ENCODE assay signal across 11 cellular contexts in the genomic region with DNA sequence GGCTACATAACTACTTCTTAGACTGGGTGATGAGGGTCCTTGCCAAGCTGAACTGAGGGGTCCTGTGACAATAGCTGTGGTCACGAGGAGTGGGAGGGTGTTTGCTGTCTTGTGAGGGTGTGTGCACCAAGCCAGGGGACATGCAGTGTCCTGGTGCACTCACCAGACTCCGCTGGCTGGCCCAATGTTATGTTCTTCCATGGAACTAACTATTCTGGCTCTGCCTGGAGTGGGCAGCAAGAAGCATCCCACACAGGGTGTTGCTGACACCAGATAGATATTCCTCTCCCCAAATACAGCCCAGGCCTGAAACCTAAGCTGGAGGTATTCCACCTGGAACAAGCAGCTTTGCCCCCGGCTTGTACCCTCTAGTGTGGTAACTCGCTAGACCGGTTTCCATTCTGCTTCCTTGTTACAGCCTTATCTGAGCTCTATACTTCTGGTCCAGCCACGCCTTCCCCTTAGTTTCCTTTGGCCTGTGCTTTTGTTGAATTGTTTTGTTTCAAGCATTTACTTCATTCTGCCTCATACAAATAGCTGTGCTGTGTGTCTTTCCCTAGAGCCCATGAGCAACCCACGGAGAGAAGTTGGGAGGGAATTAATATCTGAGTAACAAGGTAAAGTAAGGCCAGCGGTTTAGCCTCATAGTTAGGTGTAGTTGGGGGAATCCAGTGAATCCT. TPM values are rescaled to one million over a fixed set of nuclear protein-coding genes. Genes with fewer than 3 reads are reported as not detected.
DNase-seq lines count a peak whose midpoint lies in the region; ATAC-seq, FAIRE-seq and TF ChIP-seq lines count a peak whose summit lies in the region.
"Had no signal": no experiment of that assay in that cellular context is flagged by ENCODE, and none has a peak within 500 bp of the region (broad histone marks: within the 10 kb centered on the region; RNA-seq: fewer than 3 reads in every experiment).

No MANE protein-coding gene starts in this region.

- H3K27me3 ChIP-seq in H1 (replicated peaks in 1 of 4; ENCODE audit: control insufficient read depth in 3 of 4, extremely low read depth in 1 of 4, insufficient read depth in 3 of 4, low read length in 3 of 4) (no peaks in the 10 kb centered on the region), trophoblast cell (ENCODE audit: insufficient read depth, low read length) (no peaks in the 10 kb centered on the region)

- H3K23me2 ChIP-seq in H1 (ENCODE audit: low read depth, low read length): no peaks in the 10 kb centered on the region

- no peak for TF ChIP-seq RAD21 in H1 (IDR thresholded peaks at IDR 0.05 in 1 of 2, conservative IDR thresholded peaks at IDR 0.05 in 1 of 2; ENCODE audit: low read depth in 2 of 2, low read length in 2 of 2)

- H4K20me1 ChIP-seq in H1 (replicated peaks in 1 of 2; ENCODE audit: control insufficient read depth in 1 of 2, insufficient read depth in 2 of 2, low read length in 2 of 2): no peaks in the 10 kb centered on the region

- TF ChIP-seq POLR2A in H1 (IDR thresholded peaks at IDR 0.05; ENCODE audit: control extremely low read depth in 1 of 2, low read depth in 2 of 2, low read length in 2 of 2): no peak

- H2BK5ac ChIP-seq in H1 (ENCODE audit: low read depth, low read length) (no peak overlapping the region), trophoblast cell (ENCODE audit: low read depth, low read length, poor library complexity) (peak overlapping the region; percentile 80)

- peak; percentile 89 for DNase-seq in DMS153 (lab: John Stamatoyannopoulos, UW)
- peak; percentile 26 for DNase-seq in NCI-H510A (lab: John Stamatoyannopoulos, UW)
- no peak for DNase-seq in H1 (ENCODE audit: low read depth in 1 of 2, low spot score in 2 of 2)
- peak; percentile 72 to 77 for DNase-seq in trophoblast cell
- DNase-seq in stimulated activated CD4-positive, alpha-beta T cell treated with anti-CD3 and anti-CD28 coated beads, Interleukin-2, amount 100 ng/mL, for 48 hours: no peak
- no peak for DNase-seq in effector CD8-positive, alpha-beta T cell (lab: John Stamatoyannopoulos, UW)
- no peak for DNase-seq in NCI-H187 (lab: John Stamatoyannopoulos, UW)
- DNase-seq: DND-41 had no signal

- H3K79me1 ChIP-seq in H1 (ENCODE audit: low read depth, low read length) (no peaks in the 10 kb centered on the region), trophoblast cell (ENCODE audit: low read length) (peaks cover 14% of the 10 kb centered on the region)

- H3K36me3 ChIP-seq in H1 (ENCODE audit: control insufficient read depth in 2 of 4, insufficient read depth in 4 of 4, low read length in 3 of 4): no peaks in the 10 kb centered on the region
- H3K36me3 ChIP-seq in trophoblast cell (ENCODE audit: control insufficient read depth in 1 of 2, insufficient read depth in 2 of 2, low read length in 2 of 2): no peaks in the 10 kb centered on the region

- ATAC-seq in GM19463 (IDR thresholded peaks at IDR 0.05; ENCODE audit: unreplicated experiment): no peak

- H3K23ac ChIP-seq in H1 (ENCODE audit: insufficient read length) (no peak overlapping the region), trophoblast cell (ENCODE audit: low read length) (peak overlapping the region; percentile 6)

- no peak overlapping the region for H2AFZ ChIP-seq in H1 (ENCODE audit: low read length)
- peak overlapping the region; percentile 23 for H2AFZ ChIP-seq in trophoblast cell (ENCODE audit: insufficient read depth, low read length, poor library complexity)

- H3K56ac ChIP-seq in H1 (replicated peaks; ENCODE audit: insufficient read length, low read depth, low read length): no peak overlapping the region

- no peak overlapping the region for H3K14ac ChIP-seq in H1 (ENCODE audit: insufficient read length)
- H3K14ac ChIP-seq in trophoblast cell (ENCODE audit: low read length): peak overlapping the region; percentile 55

- H3K4me1 ChIP-seq in H1 (replicated peaks in 1 of 4; ENCODE audit: control insufficient read depth in 3 of 4, insufficient read depth in 4 of 4, low read length in 3 of 4) (no peaks in the 10 kb centered on the region), trophoblast cell (ENCODE audit: control insufficient read depth in 1 of 2, insufficient read depth in 2 of 2, low read length in 2 of 2) (peaks cover 14 to 18% of the 10 kb centered on the region in 2 experiments)

- H2BK12ac ChIP-seq in H1 (ENCODE audit: low read depth, low read length) (no peak overlapping the region), trophoblast cell (ENCODE audit: low read length) (peak overlapping the region; percentile 75)

- no peak overlapping the region for H3K18ac ChIP-seq in H1 (ENCODE audit: extremely low read depth, low read length)
- H3K18ac ChIP-seq in trophoblast cell (ENCODE audit: low read length): peak overlapping the region; percentile 65

- H2BK20ac ChIP-seq in H1 (ENCODE audit: low read length): peak overlapping the region; percentile 61; the same call in 1 of the 2 replicates

- H2BK15ac ChIP-seq in H1 (ENCODE audit: low read length): 0 out of 2 replicates have a peak overlapping the region, but pooled peaks have one; percentile 72

- FAIRE-seq in H1 (lab: Jason Lieb, UNC): no peak

- H4K5ac ChIP-seq in H1 (ENCODE audit: insufficient read length, low read depth, low read length): no peak overlapping the region

- H3K9ac ChIP-seq in H1 (replicated peaks in 1 of 4; ENCODE audit: extremely low read depth in 1 of 4, low read depth in 3 of 4, low read length in 3 of 4) (no peak overlapping the region), trophoblast cell (ENCODE audit: low read length) (no peak overlapping the region)

- no peak for TF ChIP-seq EP300 in H1 (IDR thresholded peaks at IDR 0.05; ENCODE audit: borderline replicate concordance in 1 of 2, low read depth in 2 of 2, low read length in 2 of 2)

- H3K9me3 ChIP-seq in H1 (ENCODE audit: insufficient read depth in 2 of 2, low read depth in 1 of 2, low read length in 1 of 2): peaks cover 3% of the 10 kb centered on the region in 2 experiments; a peak in 3 of 4 replicates
- no peaks in the 10 kb centered on the region for H3K9me3 ChIP-seq in trophoblast cell (ENCODE audit: insufficient read depth, low read depth, low read length)

- CTCF ChIA-PET in H1 (lab: Charles Lee; ENCODE audit: partially characterized antibody): interaction anchor here (0.6 to 8.2 kb wide), 38 partner anchors 9 to 336 kb away, joined by 3 to 141 read pairs (median 6); a partner anchor contains a TSS

- H4K8ac ChIP-seq in H1 (ENCODE audit: extremely low read depth, insufficient read depth, low read length) (no peak overlapping the region), trophoblast cell (ENCODE audit: low read depth, low read length) (peak overlapping the region; percentile 73)

- H3K4me3 ChIP-seq in H1 (ENCODE audit: extremely low read depth in 1 of 4, insufficient read depth in 2 of 4, low read depth in 3 of 4, low read length in 4 of 4) (no peak overlapping the region), trophoblast cell (ENCODE audit: low read depth, low read length) (no peak overlapping the region)

- H4K12ac ChIP-seq in trophoblast cell (ENCODE audit: low read depth, low read length): peak overlapping the region; percentile 28

- H4K91ac ChIP-seq in H1 (replicated peaks; ENCODE audit: insufficient read length, low read length): no peak overlapping the region
- H4K91ac ChIP-seq in trophoblast cell (ENCODE audit: low read depth, low read length): peak overlapping the region; percentile 87

- TF ChIP-seq CTCF in H1 (IDR thresholded peaks at IDR 0.05; ENCODE audit: control extremely low read depth in 1 of 3, insufficient read depth in 1 of 3, low read depth in 1 of 3, low read length in 3 of 3): no peak

- no peak overlapping the region for H2BK120ac ChIP-seq in H1 (replicated peaks; ENCODE audit: low read depth, low read length)
- peak overlapping the region; percentile 45 for H2BK120ac ChIP-seq in trophoblast cell (ENCODE audit: insufficient read depth, low read length, poor library complexity)

- H3K4me2 ChIP-seq in H1 (ENCODE audit: insufficient read depth in 1 of 2, low read depth in 2 of 2, low read length in 2 of 2): no peak overlapping the region
- peak overlapping the region; percentile 38 for H3K4me2 ChIP-seq in trophoblast cell (ENCODE audit: low read length)

- POLR2A ChIA-PET in H1 (lab: Charles Lee; ENCODE audit: partially characterized antibody): interaction anchor here (1.1 to 1.2 kb wide), 2 partner anchors 8 to 17 kb away, joined by 4 to 5 read pairs; no protein-coding TSS in a partner anchor

- H3K4ac ChIP-seq in H1 (replicated peaks; ENCODE audit: insufficient read length, low read depth, low read length): no peak overlapping the region
- peak overlapping the region; percentile 61 for H3K4ac ChIP-seq in trophoblast cell (ENCODE audit: low read depth, low read length)

- H3K27ac ChIP-seq in H1 (ENCODE audit: low read depth, low read length) (no peak overlapping the region), trophoblast cell (ENCODE audit: low read depth, low read length) (peak overlapping the region; percentile 76)

- H3K79me2 ChIP-seq in H1 (ENCODE audit: control insufficient read depth in 1 of 2, insufficient read depth in 2 of 2, low read length in 2 of 2) (no peaks in the 10 kb centered on the region), trophoblast cell (ENCODE audit: control insufficient read depth, insufficient read depth, low read length, poor library complexity) (peaks cover 5% of the 10 kb centered on the region)

- H2AK5ac ChIP-seq in H1 (ENCODE audit: low read depth, low read length) (0 out of 2 replicates have a peak overlapping the region, but pooled peaks have one; percentile 34), trophoblast cell (ENCODE audit: low read length) (peak overlapping the region; percentile 70)

- WGBS in H1 (ENCODE audit: extremely low coverage in 1 of 2, insufficient coverage in 1 of 2, insufficient read length in 1 of 2, insufficient replicate concordance in 2 of 2, low coverage in 1 of 2, low lambda C conversion rate in 2 of 2, missing lambda C conversion rate in 1 of 2), 2 experiments: 87% methylated on average over 8 of the region's 8 CpGs; no CpG with 5 or more reads in 1 of the 2 experiments
- no CpG with 5 or more reads among the region's 8 CpGs for WGBS in trophoblast cell (ENCODE audit: extremely low coverage, insufficient coverage, insufficient read length)

RNA-seq across cellular contexts. Expression of a gene that starts 14.7 kb away (rescaled TPM):
- not detected in 2 replicates for total RNA-seq in H1 (2021; fragmentation: NEBNext Ultra II Directional; extraction: Animal tissue kit (Norgen Biotek cat#: 25700))
- polyA plus RNA-seq in H1 (2011; rRNA removed): not detected in 2 replicates
- polyA plus RNA-seq in H1 (2011; cell fraction: cytosol; rRNA removed): not detected
- not detected for polyA plus RNA-seq in H1 (2011; cell fraction: nucleus; rRNA removed)
- polyA plus RNA-seq in H1 (2012, experiment 1 of 2): not detected in 4 replicates
- polyA plus RNA-seq in H1 (2012, experiment 2 of 2): not detected
- polyA plus RNA-seq in H1 (2013, experiment 1 of 2): not detected
- polyA plus RNA-seq in H1 (2013, experiment 2 of 2): not detected
- not detected in 2 replicates for polyA minus RNA-seq in H1 (2011; rRNA and poly(A)+ RNA removed)
- polyA minus RNA-seq in H1 (2011; cell fraction: cytosol; rRNA and poly(A)+ RNA removed): not detected
- not detected for polyA minus RNA-seq in H1 (2011; cell fraction: nucleus; rRNA and poly(A)+ RNA removed)
- 0.22 and 0.26 TPM in 2 replicates for polyA plus RNA-seq in trophoblast cell (2013)
- total RNA-seq: fibroblast of villous mesenchyme, lung microvascular endothelial cell had no signal

RNA-seq across cellular contexts. Expression of a gene that starts 42.2 kb away (rescaled TPM):
- not detected in 2 replicates for total RNA-seq in H1 (2021; fragmentation: NEBNext Ultra II Directional; extraction: Animal tissue kit (Norgen Biotek cat#: 25700))
- polyA plus RNA-seq in H1 (2011; rRNA removed): not detected in 2 replicates
- polyA plus RNA-seq in H1 (2011; cell fraction: cytosol; rRNA removed): not detected
- polyA plus RNA-seq in H1 (2011; cell fraction: nucleus; rRNA removed): not detected
- polyA plus RNA-seq in H1 (2012, experiment 1 of 2): not detected in 4 replicates
- not detected for polyA plus RNA-seq in H1 (2012, experiment 2 of 2)
- not detected for polyA plus RNA-seq in H1 (2013, experiment 1 of 2)
- polyA plus RNA-seq in H1 (2013, experiment 2 of 2): 0.02 TPM
- polyA minus RNA-seq in H1 (2011; rRNA and poly(A)+ RNA removed): not detected in 2 replicates
- not detected for polyA minus RNA-seq in H1 (2011; cell fraction: cytosol; rRNA and poly(A)+ RNA removed)
- polyA minus RNA-seq in H1 (2011; cell fraction: nucleus; rRNA and poly(A)+ RNA removed): not detected
- 0.12 and 0.15 TPM in 2 replicates for polyA plus RNA-seq in trophoblast cell (2013)
- total RNA-seq: fibroblast of villous mesenchyme, lung microvascular endothelial cell had no signal

Comparison
In these comparisons a context has a peak if more than half of its experiments do, and no peak if none do; other contexts are left out.
1. DNase-seq: peak in DMS153 (single experiment), NCI-H510A (single experiment) and trophoblast cell (2 of 2); none in H1 (0 of 2), stimulated activated CD4-positive, alpha-beta T cell treated with anti-CD3 and anti-CD28 coated beads, Interleukin-2, amount 100 ng/mL, for 48 hours (0 of 2), effector CD8-positive, alpha-beta T cell (single experiment) and NCI-H187 (0 of 2).